ENCODE assay signal across 28 cellular contexts in genomic region chr5:56281489-56282163, GRCh38. TPM values are rescaled to one million over a fixed set of nuclear protein-coding genes. Genes with fewer than 3 reads are reported as not detected.
DNase-seq lines count a peak whose midpoint lies in the region; ATAC-seq, FAIRE-seq and TF ChIP-seq lines count a peak whose summit lies in the region.
"Had no signal": no experiment of that assay in that cellular context is flagged by ENCODE, and none has a peak within 500 bp of the region (broad histone marks: within the 10 kb centered on the region; RNA-seq: fewer than 3 reads in every experiment).

No MANE protein-coding gene starts in this region.

- H3K4me3 ChIP-seq in HEK293 (ENCODE audit: low read depth, low read length) (no peak overlapping the region), K562 (no peak overlapping the region), trophoblast cell (ENCODE audit: low read depth, low read length) (no peak overlapping the region), GM23338 (no peak overlapping the region)
- H3K4me3 ChIP-seq: GM12878 had no signal

- no peak for TF ChIP-seq RAD21 in K562 (CRISPR knock-in tag; conservative IDR thresholded peaks at IDR 0.05 in 1 of 2, IDR thresholded peaks at IDR 0.05 in 1 of 2)

- H3K27ac ChIP-seq in HEK293 (ENCODE audit: extremely low read depth, low read depth, low read length) (no peak overlapping the region), K562 (ENCODE audit: extremely low read depth, low read depth, low read length) (no peak overlapping the region), trophoblast cell (ENCODE audit: low read depth, low read length) (peak overlapping the region; percentile 39), GM23338 (ENCODE audit: low read depth) (no peak overlapping the region)
- H3K27ac ChIP-seq: HL-60, RWPE1 had no signal

- no peak overlapping the region for H3K4me3 Mint-ChIP-seq in GM23338

- no peak overlapping the region for H3K14ac ChIP-seq in trophoblast cell (ENCODE audit: low read length)

- POLR2A ChIA-PET in HEK293 (lab: Yijun Ruan, JAX) (no interaction called here), K562 (lab: Yijun Ruan, JAX) (interaction anchor here (0.7 kb wide), 1 partner anchor 902 kb away, joined by 3 read pairs; no protein-coding TSS in a partner anchor)

- H3K4me1 ChIP-seq in HEK293 (ENCODE audit: control insufficient read depth, insufficient read depth, low read length) (no peaks in the 10 kb centered on the region), K562 (replicated peaks in 1 of 2; ENCODE audit: control insufficient read depth in 2 of 2, insufficient read depth in 2 of 2, low read length in 2 of 2) (no peaks in the 10 kb centered on the region), trophoblast cell (ENCODE audit: control insufficient read depth in 1 of 2, insufficient read depth in 2 of 2, low read length in 2 of 2) (peaks cover 22 to 24% of the 10 kb centered on the region in 2 experiments), GM23338 (ENCODE audit: insufficient read depth) (no peaks in the 10 kb centered on the region)

- no peaks in the 10 kb centered on the region for H3K36me3 Mint-ChIP-seq in GM23338 (ENCODE audit: low read depth)

- H3K27me3 Mint-ChIP-seq in GM23338 (ENCODE audit: insufficient read depth, low read depth, poor library complexity), result peaks cover 2% of the 10 kb centered on the region

- CTCF ChIA-PET in HEK293 (lab: Yijun Ruan, JAX), result interaction anchor here (0.6 to 1.9 kb wide), 2 partner anchors 11 to 15 kb away, joined by 3 to 15 read pairs; no protein-coding TSS in a partner anchor
- CTCF ChIA-PET in K562 (lab: Yijun Ruan, JAX; ENCODE audit: low intra/inter-chr PET ratio), result no interaction called here

- H2AK5ac ChIP-seq in trophoblast cell (ENCODE audit: low read length), result no peak overlapping the region

- TF ChIP-seq EP300 in K562 (IDR thresholded peaks at IDR 0.05; ENCODE audit: low read length), result no peak

- no peak overlapping the region for H4K12ac ChIP-seq in trophoblast cell (ENCODE audit: low read depth, low read length)

- H3K4me2 ChIP-seq in K562 (ENCODE audit: insufficient read depth, low read length) (no peak overlapping the region), trophoblast cell (ENCODE audit: low read length) (no peak overlapping the region), GM23338 (no peak overlapping the region)

- 0 out of 2 replicates have a peak, but pooled peaks cover 1% of the 10 kb centered on the region for H3K9me2 ChIP-seq in GM23338 (ENCODE audit: insufficient read depth)

- H2AFZ ChIP-seq in K562 (ENCODE audit: low read depth, low read length) (no peak overlapping the region), trophoblast cell (ENCODE audit: insufficient read depth, low read length, poor library complexity) (no peak overlapping the region), GM23338 (no peak overlapping the region)

- intact Hi-C loops in K562 (cut with micrococcal nuclease), result no loop called here

- H3K23ac ChIP-seq in trophoblast cell (ENCODE audit: low read length), result no peak overlapping the region

- H3K36me3 ChIP-seq in HEK293 (ENCODE audit: control insufficient read depth in 2 of 2, insufficient read depth in 1 of 2, low read length in 2 of 2) (no peaks in the 10 kb centered on the region), K562 (ENCODE audit: control insufficient read depth, insufficient read depth, low read length) (no peaks in the 10 kb centered on the region), trophoblast cell (ENCODE audit: control insufficient read depth in 1 of 2, insufficient read depth in 2 of 2, low read length in 2 of 2) (no peaks in the 10 kb centered on the region), GM23338 (ENCODE audit: insufficient read depth) (no peaks in the 10 kb centered on the region)

- no peak overlapping the region for H3K18ac ChIP-seq in trophoblast cell (ENCODE audit: low read length)

- no peaks in the 10 kb centered on the region for H3F3A ChIP-seq in GM23338 (replicated peaks; ENCODE audit: low read depth)

- FAIRE-seq in K562 (lab: Jason Lieb, UNC), result no peak
- FAIRE-seq: G401.6, GM12878, H1 had no signal

- H4K91ac ChIP-seq in trophoblast cell (ENCODE audit: low read depth, low read length), result no peak overlapping the region

- H4K20me1 ChIP-seq in K562 (replicated peaks; ENCODE audit: control insufficient read depth, insufficient read depth, low read length) (no peaks in the 10 kb centered on the region), GM23338 (replicated peaks; ENCODE audit: insufficient read depth) (no peaks in the 10 kb centered on the region)

- no peaks in the 10 kb centered on the region for H3K9me1 ChIP-seq in K562 (ENCODE audit: control insufficient read depth, insufficient read depth, low read length)

- peaks cover 34% of the 10 kb centered on the region for H3K79me1 ChIP-seq in trophoblast cell (ENCODE audit: low read length)

- no peak overlapping the region for H2BK5ac ChIP-seq in trophoblast cell (ENCODE audit: low read depth, low read length, poor library complexity)

- no peak overlapping the region for H2BK120ac ChIP-seq in trophoblast cell (ENCODE audit: insufficient read depth, low read length, poor library complexity)

- H4K8ac ChIP-seq in trophoblast cell (ENCODE audit: low read depth, low read length), result no peak overlapping the region

- in situ Hi-C loops in K562 (cut with MboI), result no loop called here

- no peak for ATAC-seq in K562
- ATAC-seq in HG03354 (IDR thresholded peaks at IDR 0.05; ENCODE audit: poor library complexity, severe bottlenecking, unreplicated experiment), result no peak
- ATAC-seq in GM23338, result no peak
- ATAC-seq: GM12878, HCT116 had no signal

- 43% methylated on average over 5 of the region's 5 CpGs for WGBS in K562 (ENCODE audit: insufficient coverage, low coverage, missing lambda C conversion rate)
- no CpG with 5 or more reads among the region's 5 CpGs for WGBS in trophoblast cell (ENCODE audit: extremely low coverage, insufficient coverage, insufficient read length)

- no peak overlapping the region for H3K4ac ChIP-seq in trophoblast cell (ENCODE audit: low read depth, low read length)

- H3K79me2 ChIP-seq in K562 (ENCODE audit: control insufficient read depth, insufficient read depth, low read length) (no peaks in the 10 kb centered on the region), trophoblast cell (ENCODE audit: control insufficient read depth, insufficient read depth, low read length, poor library complexity) (peaks cover 6% of the 10 kb centered on the region), GM23338 (replicated peaks; ENCODE audit: insufficient read depth) (no peaks in the 10 kb centered on the region)

- no peaks in the 10 kb centered on the region for H3K27me3 ChIP-seq in K562 (ENCODE audit: control insufficient read depth in 2 of 2, insufficient read depth in 2 of 2, low read length in 2 of 2)
- no peaks in the 10 kb centered on the region for H3K27me3 ChIP-seq in trophoblast cell (ENCODE audit: insufficient read depth, low read length)
- no peaks in the 10 kb centered on the region for H3K27me3 ChIP-seq in GM23338 (ENCODE audit: insufficient read depth)

- H3K9ac ChIP-seq in K562 (ENCODE audit: insufficient read depth in 1 of 2, low read depth in 2 of 2, low read length in 2 of 2), result no peak overlapping the region
- no peak overlapping the region for H3K9ac ChIP-seq in trophoblast cell (ENCODE audit: low read length)

- H3K9me3 ChIP-seq in HEK293 (ENCODE audit: control insufficient read depth, insufficient read depth, low read depth, low read length) (no peaks in the 10 kb centered on the region), K562 (replicated peaks; ENCODE audit: control insufficient read depth, insufficient read depth, low read depth, low read length) (no peaks in the 10 kb centered on the region; the same call in 1 of the 2 replicates), trophoblast cell (ENCODE audit: insufficient read depth, low read depth, low read length) (no peaks in the 10 kb centered on the region)

- no peaks in the 10 kb centered on the region; the same call in 2 of the 3 replicates for H3K9me3 Mint-ChIP-seq in GM23338

- no peak for TF ChIP-seq POLR2A in K562 (conservative IDR thresholded peaks at IDR 0.05)

- TF ChIP-seq CTCF in HEK293 (tag by site-specific recombination; IDR thresholded peaks at IDR 0.05) (no peak), K562 (IDR thresholded peaks at IDR 0.05 in 2 of 3, conservative IDR thresholded peaks at IDR 0.05 in 1 of 3; ENCODE audit: insufficient read depth in 2 of 3, low read depth in 1 of 3, low read length in 3 of 3) (no peak), GM23338 (conservative IDR thresholded peaks at IDR 0.05; ENCODE audit: low read depth in 2 of 2) (no peak)

- no peak overlapping the region for H3K27ac Mint-ChIP-seq in GM23338

- H2BK12ac ChIP-seq in trophoblast cell (ENCODE audit: low read length), result no peak overlapping the region

- peaks cover 4% of the 10 kb centered on the region; the same call in 1 of the 3 replicates for H3K4me1 Mint-ChIP-seq in GM23338

- BruUV-seq in K562 (replicated peaks; lab: Mats Ljungman, UMichigan), result no TSS peak

- DNase-seq in A172 (ENCODE audit: low spot score) (peak; percentile 52), K562 (ENCODE audit: extremely low read depth in 1 of 4, low spot score in 3 of 4) (no peak), trophoblast cell (no peak), SKM-1 (lab: John Stamatoyannopoulos, UW; ENCODE audit: unreplicated experiment) (no peak), GM23338 (ENCODE audit: low spot score) (no peak)
- DNase-seq: 8988T; Calu3; DMS153; DND-41; Karpas-422; NCI-H1092 treated with DMSO at 0.1 percent for 48 hours; NCI-H1436 treated with DMSO at 0.1 percent for 48 hours; NCI-H187 treated with DMSO at 0.1 percent for 48 hours; NCI-H2107; NCI-H446; NCI-H524 treated with DMSO at 0.1 percent for 48 hours; NCI-H774; NK-92 treated with Interleukin-12 subunit alpha and Interleukin-12 subunit beta, amount 100 ng/mL, for 24 hours; SHP77 had no signal

RNA-seq across cellular contexts. Expression of gene ANKRD55, which starts 48.5 kb away (rescaled TPM):
- not detected in 2 replicates for total RNA-seq in A172 (2014; rRNA removed; shearing (Covaris generic))
- 2.5 and 3.5 TPM in 2 replicates for total RNA-seq in K562 (2011; cell fraction: chromatin; rRNA removed; ENCODE audit: low replicate concordance)
- 0.92 and 2.2 TPM in 2 replicates for total RNA-seq in K562 (2011; cell fraction: nucleolus; rRNA removed)
- 1.6 and 2.2 TPM in 2 replicates for total RNA-seq in K562 (2011; cell fraction: nucleoplasm; rRNA removed)
- total RNA-seq in K562 (2014; rRNA removed), result 4.4 and 4.8 TPM in 2 replicates
- total RNA-seq in K562 (2014; rRNA removed; fragmentation: Illumina TruSeq; extraction: Trizol), result 3.2 and 3.5 TPM in 2 replicates
- total RNA-seq in K562 (2015; rRNA removed; fragmentation: Illumina TruSeq; extraction: Trizol), result 7.1 and 7.5 TPM in 2 replicates
- total RNA-seq in K562 (2021), result 3.4 and 3.6 TPM in 2 replicates
- 2.3 and 10.6 TPM in 2 replicates for polyA plus RNA-seq in K562 (2011; rRNA removed)
- polyA plus RNA-seq in K562 (2011; cell fraction: cytosol; rRNA removed), result 2.2 and 8.9 TPM in 2 replicates
- polyA plus RNA-seq in K562 (2011; cell fraction: nucleus; rRNA removed), result 1.2 and 6.2 TPM in 2 replicates
- 8.3 and 11.9 TPM in 2 replicates for polyA plus RNA-seq in K562 (2012)
- 5.8 and 6.5 TPM in 2 replicates for polyA plus RNA-seq in K562 (2014; fragmentation: Illumina TruSeq; extraction: Trizol)
- polyA plus RNA-seq in K562 (2014; fragmentation: Nextera tagmentation; extraction: Ambion mirVana), result 10 to 100 TPM in 1 of 2 experiments, 1 to 10 TPM in 1; 10.0 to 10.2 TPM
- polyA plus RNA-seq in K562 (2014; rRNA removed), result 4.6 TPM in 2 replicates
- 2.0 and 11.6 TPM in 2 replicates for polyA minus RNA-seq in K562 (2011; rRNA and poly(A)+ RNA removed)
- polyA minus RNA-seq in K562 (2011; cell fraction: cytosol; rRNA and poly(A)+ RNA removed), result 4.0 TPM in 1 of 2 replicates, not detected in the other
- polyA minus RNA-seq in K562 (2011; cell fraction: nucleus; rRNA and poly(A)+ RNA removed), result 1.2 and 3.1 TPM in 2 replicates
- 0.89 and 1.0 TPM in 2 replicates for polyA plus RNA-seq in trophoblast cell (2013)
- total RNA-seq in GM23338 (2014; rRNA removed; shearing (Covaris generic)), result not detected in 2 replicates
- not detected in 2 replicates for polyA plus RNA-seq in GM23338 (2016; fragmentation: Nextera tagmentation; extraction: Ambion mirVana)
- total RNA-seq: Calu3, GM12878, H1 had no signal
- polyA plus RNA-seq: BJ, H1 had no signal
